In genomic region chr6:25477006-25477590, GRCh38 we compare ENCODE assay signal across 15 cellular contexts.
DNase-seq lines count a peak whose midpoint lies in the region; ATAC-seq and TF ChIP-seq lines count a peak whose summit lies in the region.
"Had no signal": no experiment of that assay in that cellular context is flagged by ENCODE, and none has a peak within 500 bp of the region (broad histone marks: within the 10 kb centered on the region; RNA-seq: fewer than 3 reads in every experiment).

No MANE protein-coding gene starts in this region.

- CTCF ChIA-PET in SK-N-SH (lab: Yijun Ruan, JAX) = interaction anchor here (0.7 to 1.5 kb wide), 4 partner anchors 18 to 248 kb away, joined by 3 read pairs; no protein-coding TSS in a partner anchor

- 0 out of 4 replicates have a peak, but pooled peaks of 1 of the 2 experiments have one; percentile 29 for TF ChIP-seq EP300 in SK-N-SH (IDR thresholded peaks at IDR 0.05; ENCODE audit: borderline replicate concordance in 1 of 2, low read depth in 1 of 2, low read length in 1 of 2)
- no peak for TF ChIP-seq EP300 in tibial nerve (IDR thresholded peaks at IDR 0.05)

- H3K36me3 ChIP-seq in SK-N-SH (replicated peaks in 1 of 2; ENCODE audit: control insufficient read depth in 1 of 2, insufficient read depth in 2 of 2, low read length in 1 of 2) (no peaks in the 10 kb centered on the region), upper lobe of right lung (peaks cover 7% of the 10 kb centered on the region), tibial nerve (no peaks in the 10 kb centered on the region)

- TF ChIP-seq POLR2A in tibial nerve (IDR thresholded peaks at IDR 0.05) = no peak

- TF ChIP-seq CTCF in SK-N-SH (IDR thresholded peaks at IDR 0.05) (no peak), fibroblast of the aortic adventitia (IDR thresholded peaks at IDR 0.05; ENCODE audit: insufficient read depth, low read length) (no peak), upper lobe of right lung (IDR thresholded peaks at IDR 0.05) (no peak), mesothelial cell of epicardium (IDR thresholded peaks at IDR 0.05; ENCODE audit: unreplicated experiment) (no peak), tibial nerve (IDR thresholded peaks at IDR 0.05) (no peak)

- peaks cover 4% of the 10 kb centered on the region for H3K4me1 Mint-ChIP-seq in activated naive CD8-positive, alpha-beta T cell treated with anti-CD3 and anti-CD28 coated beads, Interleukin-2, amount 50 U/mL, for 24 hours
- peaks cover 12% of the 10 kb centered on the region for H3K4me1 Mint-ChIP-seq in activated naive CD8-positive, alpha-beta T cell treated with anti-CD3 and anti-CD28 coated beads for 36 hours
- H3K4me1 Mint-ChIP-seq in mesothelial cell of epicardium = peaks cover 2% of the 10 kb centered on the region

- no peak for TF ChIP-seq RAD21 in SK-N-SH (IDR thresholded peaks at IDR 0.05; ENCODE audit: low read length)

- ATAC-seq in activated naive CD8-positive, alpha-beta T cell treated with anti-CD3 and anti-CD28 coated beads, Interleukin-2, amount 50 U/mL, for 24 hours = peak; percentile 72
- ATAC-seq in upper lobe of right lung = peak; percentile 34

- intact Hi-C loops in upper lobe of right lung (cut with DNase I) = no loop called here

- 0 out of 2 replicates have a peak overlapping the region, but pooled peaks have one; percentile 45 for H2AFZ ChIP-seq in SK-N-SH (ENCODE audit: low read depth)

- 74% methylated on average over 4 of the region's 4 CpGs for WGBS in SK-N-SH (ENCODE audit: low lambda C conversion rate)
- WGBS in tibial nerve, 2 donors = 74 to 83% methylated on average over 4 of the region's 4 CpGs

- H3K9me3 Mint-ChIP-seq in activated naive CD8-positive, alpha-beta T cell treated with anti-CD3 and anti-CD28 coated beads, Interleukin-2, amount 50 U/mL, for 24 hours = no peaks in the 10 kb centered on the region
- H3K9me3 Mint-ChIP-seq in activated naive CD8-positive, alpha-beta T cell treated with anti-CD3 and anti-CD28 coated beads for 36 hours = no peaks in the 10 kb centered on the region
- no peaks in the 10 kb centered on the region for H3K9me3 Mint-ChIP-seq in mesothelial cell of epicardium
- H3K9me3 Mint-ChIP-seq: memory B cell had no signal

- no peaks in the 10 kb centered on the region for H4K20me1 ChIP-seq in SK-N-SH (ENCODE audit: insufficient read depth)

- no peaks in the 10 kb centered on the region for H3K9me2 ChIP-seq in SK-N-SH

- H3K27ac Mint-ChIP-seq in activated naive CD8-positive, alpha-beta T cell treated with anti-CD3 and anti-CD28 coated beads, Interleukin-2, amount 50 U/mL, for 24 hours = no peak overlapping the region
- H3K27ac Mint-ChIP-seq in activated naive CD8-positive, alpha-beta T cell treated with anti-CD3 and anti-CD28 coated beads for 36 hours = no peak overlapping the region
- H3K27ac Mint-ChIP-seq in mesothelial cell of epicardium = no peak overlapping the region
- H3K27ac Mint-ChIP-seq: memory B cell had no signal

- H3K4me3 ChIP-seq in SK-N-SH (ENCODE audit: low read depth in 2 of 2, low read length in 1 of 2) (no peak overlapping the region), fibroblast of the aortic adventitia (ENCODE audit: low read depth, low read length) (no peak overlapping the region), upper lobe of right lung (no peak overlapping the region), tibial nerve (no peak overlapping the region)

- H3K4me3 Mint-ChIP-seq in activated naive CD8-positive, alpha-beta T cell treated with anti-CD3 and anti-CD28 coated beads, Interleukin-2, amount 50 U/mL, for 24 hours = no peak overlapping the region
- H3K4me3 Mint-ChIP-seq in activated naive CD8-positive, alpha-beta T cell treated with anti-CD3 and anti-CD28 coated beads for 36 hours = no peak overlapping the region
- H3K4me3 Mint-ChIP-seq in mesothelial cell of epicardium = no peak overlapping the region
- H3K4me3 Mint-ChIP-seq: memory B cell had no signal

- H3K9ac ChIP-seq in SK-N-SH = no peak overlapping the region

- H3K36me3 Mint-ChIP-seq in activated naive CD8-positive, alpha-beta T cell treated with anti-CD3 and anti-CD28 coated beads, Interleukin-2, amount 50 U/mL, for 24 hours (ENCODE audit: low read depth) = peaks cover 2% of the 10 kb centered on the region
- H3K36me3 Mint-ChIP-seq in activated naive CD8-positive, alpha-beta T cell treated with anti-CD3 and anti-CD28 coated beads for 36 hours = peaks cover 10% of the 10 kb centered on the region
- peaks cover 12% of the 10 kb centered on the region for H3K36me3 Mint-ChIP-seq in mesothelial cell of epicardium

- H3K27ac ChIP-seq in SK-N-SH (ENCODE audit: low read depth in 2 of 2, low read length in 1 of 2) = no peak overlapping the region
- no peak overlapping the region for H3K27ac ChIP-seq in upper lobe of right lung
- no peak overlapping the region for H3K27ac ChIP-seq in tibial nerve

- H3K27me3 ChIP-seq in SK-N-SH (ENCODE audit: insufficient read depth) = no peaks in the 10 kb centered on the region
- H3K27me3 ChIP-seq in upper lobe of right lung = no peaks in the 10 kb centered on the region
- no peaks in the 10 kb centered on the region for H3K27me3 ChIP-seq in tibial nerve

- POLR2A ChIA-PET in SK-N-SH (lab: Yijun Ruan, JAX) = no interaction called here

- peaks cover 5% of the 10 kb centered on the region for H3F3A ChIP-seq in SK-N-SH (replicated peaks; ENCODE audit: insufficient read depth)

- no peak overlapping the region for H3K4me2 ChIP-seq in SK-N-SH

- H3K4me1 ChIP-seq in SK-N-SH (ENCODE audit: control insufficient read depth in 1 of 2, insufficient read depth in 2 of 2, low read depth in 1 of 2, low read length in 1 of 2) (no peaks in the 10 kb centered on the region), upper lobe of right lung (no peaks in the 10 kb centered on the region), tibial nerve (no peaks in the 10 kb centered on the region)

- no peaks in the 10 kb centered on the region for H3K27me3 Mint-ChIP-seq in activated naive CD8-positive, alpha-beta T cell treated with anti-CD3 and anti-CD28 coated beads, Interleukin-2, amount 50 U/mL, for 24 hours
- H3K27me3 Mint-ChIP-seq in activated naive CD8-positive, alpha-beta T cell treated with anti-CD3 and anti-CD28 coated beads for 36 hours = no peaks in the 10 kb centered on the region
- no peaks in the 10 kb centered on the region for H3K27me3 Mint-ChIP-seq in mesothelial cell of epicardium (ENCODE audit: low read depth)
- H3K27me3 Mint-ChIP-seq: memory B cell had no signal

- DNase-seq in activated naive CD8-positive, alpha-beta T cell treated with anti-CD3 and anti-CD28 coated beads, Interleukin-2, amount 50 U/mL, for 24 hours = no peak
- no peak for DNase-seq in activated naive CD8-positive, alpha-beta T cell treated with anti-CD3 and anti-CD28 coated beads for 36 hours
- no peak for DNase-seq in SK-N-SH
- peak; percentile 55 for DNase-seq in fibroblast of the aortic adventitia (ENCODE audit: low read depth)
- no peak for DNase-seq in upper lobe of right lung
- DNase-seq in stimulated activated CD4-positive, alpha-beta T cell treated with anti-CD3 and anti-CD28 coated beads, Interleukin-4, amount 100 ng/mL, for 24 hours = no peak
- no peak for DNase-seq in mesothelial cell of epicardium (ENCODE audit: low spot score in 2 of 2, unreplicated experiment in 2 of 2)
- DNase-seq in tibial nerve (ENCODE audit: low spot score in 2 of 2) = no peak
- DNase-seq: activated naive CD4-positive, alpha-beta T cell; cerebellar nuclear complex; KG1; NCI-H526 treated with DMSO at 0.1 percent for 48 hours; nucleus accumbens; Right ventricle myocardium superior had no signal

- no peaks in the 10 kb centered on the region for H3K79me2 ChIP-seq in SK-N-SH (ENCODE audit: insufficient read depth)

- H3K9me3 ChIP-seq in SK-N-SH (no peaks in the 10 kb centered on the region), upper lobe of right lung (no peaks in the 10 kb centered on the region), tibial nerve (no peaks in the 10 kb centered on the region)

TF ChIP-seq in SK-N-SH, 30 proteins besides CTCF, POLR2A, EP300 and RAD21:
- TF ChIP-seq JUND (IDR thresholded peaks at IDR 0.05) = peak; percentile 31; the same call in 1 of the 2 replicates
- TF ChIP-seq FOSL2 (IDR thresholded peaks at IDR 0.05; ENCODE audit: borderline replicate concordance, low read depth) = peak; percentile 38; the same call in 1 of the 2 replicates
- TF ChIP-seq, protein P1, sequence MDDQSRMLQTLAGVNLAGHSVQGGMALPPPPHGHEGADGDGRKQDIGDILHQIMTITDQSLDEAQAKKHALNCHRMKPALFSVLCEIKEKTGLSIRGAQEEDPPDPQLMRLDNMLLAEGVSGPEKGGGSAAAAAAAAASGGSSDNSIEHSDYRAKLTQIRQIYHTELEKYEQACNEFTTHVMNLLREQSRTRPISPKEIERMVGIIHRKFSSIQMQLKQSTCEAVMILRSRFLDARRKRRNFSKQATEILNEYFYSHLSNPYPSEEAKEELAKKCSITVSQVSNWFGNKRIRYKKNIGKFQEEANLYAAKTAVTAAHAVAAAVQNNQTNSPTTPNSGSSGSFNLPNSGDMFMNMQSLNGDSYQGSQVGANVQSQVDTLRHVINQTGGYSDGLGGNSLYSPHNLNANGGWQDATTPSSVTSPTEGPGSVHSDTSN (IDR thresholded peaks at IDR 0.05) = peak; percentile 32; the same call in 1 of the 2 replicates
- TF ChIP-seq FOXM1 (IDR thresholded peaks at IDR 0.05; ENCODE audit: low read depth) = no peak
- peak; percentile 68 for TF ChIP-seq TCF12 (IDR thresholded peaks at IDR 0.05)
TF ChIP-seq in SK-N-SH: peak in this region for 4.
